1 cellular context compared by ENCODE assay signal in the genomic region with DNA sequence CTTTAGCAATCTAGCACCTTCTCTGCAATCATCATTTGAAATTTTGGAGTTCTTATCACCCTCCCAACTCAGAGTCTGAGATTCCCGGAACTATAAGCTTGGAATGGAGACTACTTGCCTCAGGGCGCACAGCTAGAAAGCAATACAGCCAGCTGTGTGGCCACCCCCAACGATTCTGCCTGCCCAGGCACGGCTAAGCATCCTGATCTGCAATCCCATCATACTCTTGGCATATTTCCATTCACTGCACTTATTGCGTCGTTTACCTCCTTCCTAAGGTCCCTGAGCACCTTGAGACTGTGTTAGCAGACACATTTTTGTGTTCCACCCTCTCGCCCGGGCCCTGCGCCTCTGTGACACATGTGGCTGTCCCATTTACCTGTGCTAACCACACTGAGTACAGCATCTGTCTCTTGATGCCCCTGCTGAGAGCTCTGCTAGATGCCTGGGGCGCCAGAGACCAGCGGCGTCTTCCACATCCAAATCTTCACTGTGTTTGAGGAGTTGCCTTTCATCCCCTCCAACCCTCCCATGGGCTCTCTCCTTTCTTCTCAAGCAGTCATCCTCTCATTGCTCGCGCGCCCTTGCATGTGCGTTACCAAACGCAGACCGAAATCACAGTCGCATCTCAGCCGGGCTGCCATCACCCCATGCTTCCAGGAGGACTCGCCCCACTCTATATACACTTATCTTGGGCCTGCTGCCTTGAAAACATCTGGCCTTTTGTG.
TF ChIP-seq lines count a peak whose summit lies in the region.

No MANE protein-coding gene starts in this region.

TF ChIP-seq in HEK293, 187 proteins besides CTCF, POLR2A, EP300 and RAD21 (continued from another document):
- TF ChIP-seq ZNF791 (tag by site-specific recombination; IDR thresholded peaks at IDR 0.05) (no peak), ZFHX2 (tag by site-specific recombination; conservative IDR thresholded peaks at IDR 0.05) (no peak), ZNF530 (tag by site-specific recombination; IDR thresholded peaks at IDR 0.05; ENCODE audit: low read depth) (no peak), ZNF133 (tag by site-specific recombination; IDR thresholded peaks at IDR 0.05) (no peak), MYNN (tag by site-specific recombination; IDR thresholded peaks at IDR 0.05; ENCODE audit: borderline replicate concordance) (no peak), ZIC2 (tag by site-specific recombination; IDR thresholded peaks at IDR 0.05) (peak; percentile 67), ZNF10 (tag by site-specific recombination; IDR thresholded peaks at IDR 0.05) (no peak), ZFP37 (tag by site-specific recombination; IDR thresholded peaks at IDR 0.05) (no peak), ZBTB17 (tag by site-specific recombination; IDR thresholded peaks at IDR 0.05) (peak; percentile 73), ZNF354C (tag by site-specific recombination; IDR thresholded peaks at IDR 0.05; ENCODE audit: borderline replicate concordance, low read depth) (no peak), ZNF138 (tag by site-specific recombination; IDR thresholded peaks at IDR 0.05; ENCODE audit: borderline replicate concordance) (no peak), ZNF19 (tag by site-specific recombination; IDR thresholded peaks at IDR 0.05; ENCODE audit: low read depth) (no peak), ZNF121 (tag by site-specific recombination; IDR thresholded peaks at IDR 0.05) (no peak), BCL11B (tag by site-specific recombination; IDR thresholded peaks at IDR 0.05; ENCODE audit: low read depth) (no peak), KLF1 (tag by site-specific recombination; IDR thresholded peaks at IDR 0.05) (no peak), ZNF600 (tag by site-specific recombination; IDR thresholded peaks at IDR 0.05) (0 out of 2 replicates have a peak, but pooled peaks have one; percentile 20), FEZF1 (tag by site-specific recombination; IDR thresholded peaks at IDR 0.05) (no peak), ZNF366 (tag by site-specific recombination; conservative IDR thresholded peaks at IDR 0.05) (no peak), ZNF660 (tag by site-specific recombination; IDR thresholded peaks at IDR 0.05) (no peak), SCRT1 (tag by site-specific recombination; IDR thresholded peaks at IDR 0.05; ENCODE audit: borderline replicate concordance) (no peak), YY2 (tag by site-specific recombination; IDR thresholded peaks at IDR 0.05) (no peak), ZBTB20 (tag by site-specific recombination; IDR thresholded peaks at IDR 0.05) (no peak), ZNF324 (tag by site-specific recombination; IDR thresholded peaks at IDR 0.05) (no peak), ZNF48 (tag by site-specific recombination; IDR thresholded peaks at IDR 0.05) (no peak), ZNF292 (tag by site-specific recombination; IDR thresholded peaks at IDR 0.05; ENCODE audit: borderline replicate concordance, low read depth) (no peak), ZSCAN30 (tag by site-specific recombination; IDR thresholded peaks at IDR 0.05) (no peak), ZNF585B (tag by site-specific recombination; IDR thresholded peaks at IDR 0.05) (no peak), OVOL3 (tag by site-specific recombination; IDR thresholded peaks at IDR 0.05) (no peak), ZNF433 (tag by site-specific recombination; IDR thresholded peaks at IDR 0.05; ENCODE audit: low read depth) (no peak), MZF1 (tag by site-specific recombination; IDR thresholded peaks at IDR 0.05; ENCODE audit: borderline replicate concordance) (no peak), ZNF664 (tag by site-specific recombination; IDR thresholded peaks at IDR 0.05) (no peak)
- TF ChIP-seq, protein P1, sequence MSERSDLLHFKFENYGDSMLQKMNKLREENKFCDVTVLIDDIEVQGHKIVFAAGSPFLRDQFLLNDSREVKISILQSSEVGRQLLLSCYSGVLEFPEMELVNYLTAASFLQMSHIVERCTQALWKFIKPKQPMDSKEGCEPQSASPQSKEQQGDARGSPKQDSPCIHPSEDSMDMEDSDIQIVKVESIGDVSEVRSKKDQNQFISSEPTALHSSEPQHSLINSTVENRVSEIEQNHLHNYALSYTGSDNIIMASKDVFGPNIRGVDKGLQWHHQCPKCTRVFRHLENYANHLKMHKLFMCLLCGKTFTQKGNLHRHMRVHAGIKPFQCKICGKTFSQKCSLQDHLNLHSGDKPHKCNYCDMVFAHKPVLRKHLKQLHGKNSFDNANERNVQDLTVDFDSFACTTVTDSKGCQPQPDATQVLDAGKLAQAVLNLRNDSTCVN (tag by site-specific recombination; optimal IDR thresholded peaks at IDR 0.05), result no peak
- TF ChIP-seq, protein P2, sequence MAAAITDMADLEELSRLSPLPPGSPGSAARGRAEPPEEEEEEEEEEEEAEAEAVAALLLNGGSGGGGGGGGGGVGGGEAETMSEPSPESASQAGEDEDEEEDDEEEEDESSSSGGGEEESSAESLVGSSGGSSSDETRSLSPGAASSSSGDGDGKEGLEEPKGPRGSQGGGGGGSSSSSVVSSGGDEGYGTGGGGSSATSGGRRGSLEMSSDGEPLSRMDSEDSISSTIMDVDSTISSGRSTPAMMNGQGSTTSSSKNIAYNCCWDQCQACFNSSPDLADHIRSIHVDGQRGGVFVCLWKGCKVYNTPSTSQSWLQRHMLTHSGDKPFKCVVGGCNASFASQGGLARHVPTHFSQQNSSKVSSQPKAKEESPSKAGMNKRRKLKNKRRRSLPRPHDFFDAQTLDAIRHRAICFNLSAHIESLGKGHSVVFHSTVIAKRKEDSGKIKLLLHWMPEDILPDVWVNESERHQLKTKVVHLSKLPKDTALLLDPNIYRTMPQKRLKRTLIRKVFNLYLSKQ (tag by site-specific recombination; IDR thresholded peaks at IDR 0.05; ENCODE audit: borderline replicate concordance), result no peak
- TF ChIP-seq, protein P3, sequence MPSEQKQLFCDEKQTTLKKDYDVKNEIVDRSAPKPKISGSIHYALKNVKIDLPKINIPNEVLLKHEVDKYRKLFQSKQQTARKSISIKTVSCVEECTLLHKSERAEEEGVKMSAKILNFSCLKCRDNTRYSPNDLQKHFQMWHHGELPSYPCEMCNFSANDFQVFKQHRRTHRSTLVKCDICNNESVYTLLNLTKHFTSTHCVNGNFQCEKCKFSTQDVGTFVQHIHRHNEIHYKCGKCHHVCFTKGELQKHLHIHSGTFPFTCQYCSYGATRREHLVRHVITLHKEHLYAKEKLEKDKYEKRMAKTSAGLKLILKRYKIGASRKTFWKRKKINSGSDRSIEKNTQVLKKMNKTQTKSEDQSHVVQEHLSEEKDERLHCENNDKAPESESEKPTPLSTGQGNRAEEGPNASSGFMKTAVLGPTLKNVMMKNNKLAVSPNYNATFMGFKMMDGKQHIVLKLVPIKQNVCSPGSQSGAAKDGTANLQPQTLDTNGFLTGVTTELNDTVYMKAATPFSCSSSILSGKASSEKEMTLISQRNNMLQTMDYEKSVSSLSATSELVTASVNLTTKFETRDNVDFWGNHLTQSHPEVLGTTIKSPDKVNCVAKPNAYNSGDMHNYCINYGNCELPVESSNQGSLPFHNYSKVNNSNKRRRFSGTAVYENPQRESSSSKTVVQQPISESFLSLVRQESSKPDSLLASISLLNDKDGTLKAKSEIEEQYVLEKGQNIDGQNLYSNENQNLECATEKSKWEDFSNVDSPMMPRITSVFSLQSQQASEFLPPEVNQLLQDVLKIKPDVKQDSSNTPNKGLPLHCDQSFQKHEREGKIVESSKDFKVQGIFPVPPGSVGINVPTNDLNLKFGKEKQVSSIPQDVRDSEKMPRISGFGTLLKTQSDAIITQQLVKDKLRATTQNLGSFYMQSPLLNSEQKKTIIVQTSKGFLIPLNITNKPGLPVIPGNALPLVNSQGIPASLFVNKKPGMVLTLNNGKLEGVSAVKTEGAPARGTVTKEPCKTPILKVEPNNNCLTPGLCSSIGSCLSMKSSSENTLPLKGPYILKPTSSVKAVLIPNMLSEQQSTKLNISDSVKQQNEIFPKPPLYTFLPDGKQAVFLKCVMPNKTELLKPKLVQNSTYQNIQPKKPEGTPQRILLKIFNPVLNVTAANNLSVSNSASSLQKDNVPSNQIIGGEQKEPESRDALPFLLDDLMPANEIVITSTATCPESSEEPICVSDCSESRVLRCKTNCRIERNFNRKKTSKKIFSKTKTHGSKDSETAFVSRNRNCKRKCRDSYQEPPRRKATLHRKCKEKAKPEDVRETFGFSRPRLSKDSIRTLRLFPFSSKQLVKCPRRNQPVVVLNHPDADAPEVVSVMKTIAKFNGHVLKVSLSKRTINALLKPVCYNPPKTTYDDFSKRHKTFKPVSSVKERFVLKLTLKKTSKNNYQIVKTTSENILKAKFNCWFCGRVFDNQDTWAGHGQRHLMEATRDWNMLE (tag by site-specific recombination; conservative IDR thresholded peaks at IDR 0.05; ENCODE audit: low read depth), result no peak
- TF ChIP-seq, protein P4, sequence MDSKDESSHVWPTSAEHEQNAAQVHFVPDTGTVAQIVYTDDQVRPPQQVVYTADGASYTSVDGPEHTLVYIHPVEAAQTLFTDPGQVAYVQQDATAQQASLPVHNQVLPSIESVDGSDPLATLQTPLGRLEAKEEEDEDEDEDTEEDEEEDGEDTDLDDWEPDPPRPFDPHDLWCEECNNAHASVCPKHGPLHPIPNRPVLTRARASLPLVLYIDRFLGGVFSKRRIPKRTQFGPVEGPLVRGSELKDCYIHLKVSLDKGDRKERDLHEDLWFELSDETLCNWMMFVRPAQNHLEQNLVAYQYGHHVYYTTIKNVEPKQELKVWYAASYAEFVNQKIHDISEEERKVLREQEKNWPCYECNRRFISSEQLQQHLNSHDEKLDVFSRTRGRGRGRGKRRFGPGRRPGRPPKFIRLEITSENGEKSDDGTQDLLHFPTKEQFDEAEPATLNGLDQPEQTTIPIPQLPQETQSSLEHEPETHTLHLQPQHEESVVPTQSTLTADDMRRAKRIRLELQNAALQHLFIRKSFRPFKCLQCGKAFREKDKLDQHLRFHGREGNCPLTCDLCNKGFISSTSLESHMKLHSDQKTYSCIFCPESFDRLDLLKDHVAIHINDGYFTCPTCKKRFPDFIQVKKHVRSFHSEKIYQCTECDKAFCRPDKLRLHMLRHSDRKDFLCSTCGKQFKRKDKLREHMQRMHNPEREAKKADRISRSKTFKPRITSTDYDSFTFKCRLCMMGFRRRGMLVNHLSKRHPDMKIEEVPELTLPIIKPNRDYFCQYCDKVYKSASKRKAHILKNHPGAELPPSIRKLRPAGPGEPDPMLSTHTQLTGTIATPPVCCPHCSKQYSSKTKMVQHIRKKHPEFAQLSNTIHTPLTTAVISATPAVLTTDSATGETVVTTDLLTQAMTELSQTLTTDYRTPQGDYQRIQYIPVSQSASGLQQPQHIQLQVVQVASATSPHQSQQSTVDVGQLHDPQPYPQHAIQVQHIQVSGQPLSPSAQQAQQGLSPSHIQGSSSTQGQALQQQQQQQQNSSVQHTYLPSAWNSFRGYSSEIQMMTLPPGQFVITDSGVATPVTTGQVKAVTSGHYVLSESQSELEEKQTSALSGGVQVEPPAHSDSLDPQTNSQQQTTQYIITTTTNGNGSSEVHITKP (tag by site-specific recombination; IDR thresholded peaks at IDR 0.05), result peak; percentile 47
- TF ChIP-seq, protein P5, sequence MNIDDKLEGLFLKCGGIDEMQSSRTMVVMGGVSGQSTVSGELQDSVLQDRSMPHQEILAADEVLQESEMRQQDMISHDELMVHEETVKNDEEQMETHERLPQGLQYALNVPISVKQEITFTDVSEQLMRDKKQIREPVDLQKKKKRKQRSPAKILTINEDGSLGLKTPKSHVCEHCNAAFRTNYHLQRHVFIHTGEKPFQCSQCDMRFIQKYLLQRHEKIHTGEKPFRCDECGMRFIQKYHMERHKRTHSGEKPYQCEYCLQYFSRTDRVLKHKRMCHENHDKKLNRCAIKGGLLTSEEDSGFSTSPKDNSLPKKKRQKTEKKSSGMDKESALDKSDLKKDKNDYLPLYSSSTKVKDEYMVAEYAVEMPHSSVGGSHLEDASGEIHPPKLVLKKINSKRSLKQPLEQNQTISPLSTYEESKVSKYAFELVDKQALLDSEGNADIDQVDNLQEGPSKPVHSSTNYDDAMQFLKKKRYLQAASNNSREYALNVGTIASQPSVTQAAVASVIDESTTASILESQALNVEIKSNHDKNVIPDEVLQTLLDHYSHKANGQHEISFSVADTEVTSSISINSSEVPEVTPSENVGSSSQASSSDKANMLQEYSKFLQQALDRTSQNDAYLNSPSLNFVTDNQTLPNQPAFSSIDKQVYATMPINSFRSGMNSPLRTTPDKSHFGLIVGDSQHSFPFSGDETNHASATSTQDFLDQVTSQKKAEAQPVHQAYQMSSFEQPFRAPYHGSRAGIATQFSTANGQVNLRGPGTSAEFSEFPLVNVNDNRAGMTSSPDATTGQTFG (tag by site-specific recombination; IDR thresholded peaks at IDR 0.05; ENCODE audit: borderline replicate concordance), result no peak
- TF ChIP-seq, protein P6, sequence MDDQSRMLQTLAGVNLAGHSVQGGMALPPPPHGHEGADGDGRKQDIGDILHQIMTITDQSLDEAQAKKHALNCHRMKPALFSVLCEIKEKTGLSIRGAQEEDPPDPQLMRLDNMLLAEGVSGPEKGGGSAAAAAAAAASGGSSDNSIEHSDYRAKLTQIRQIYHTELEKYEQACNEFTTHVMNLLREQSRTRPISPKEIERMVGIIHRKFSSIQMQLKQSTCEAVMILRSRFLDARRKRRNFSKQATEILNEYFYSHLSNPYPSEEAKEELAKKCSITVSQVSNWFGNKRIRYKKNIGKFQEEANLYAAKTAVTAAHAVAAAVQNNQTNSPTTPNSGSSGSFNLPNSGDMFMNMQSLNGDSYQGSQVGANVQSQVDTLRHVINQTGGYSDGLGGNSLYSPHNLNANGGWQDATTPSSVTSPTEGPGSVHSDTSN (CRISPR knock-in tag; IDR thresholded peaks at IDR 0.05), result no peak
